9 cellular contexts compared by ENCODE assay signal in the genomic region with DNA sequence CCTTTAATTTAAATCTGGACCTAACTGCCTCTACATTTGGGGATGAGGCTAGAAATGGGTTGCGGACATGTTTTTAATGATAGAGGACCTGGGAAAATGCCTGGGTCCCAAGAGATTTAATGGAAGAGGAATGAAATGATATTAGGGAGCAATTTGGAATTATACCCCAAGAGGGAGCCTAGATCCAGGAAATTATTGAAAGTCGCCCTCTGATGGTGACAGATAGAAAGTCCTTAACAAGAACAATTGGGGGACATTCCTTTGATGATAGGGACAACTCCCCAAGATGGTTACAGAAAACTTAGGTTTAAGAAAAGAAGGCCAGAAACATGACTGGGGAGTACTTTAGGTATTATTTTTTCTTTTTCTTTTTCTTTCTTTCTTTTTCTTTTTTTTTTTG. TPM values are rescaled to one million over a fixed set of nuclear protein-coding genes. Genes with fewer than 3 reads are reported as not detected.
DNase-seq lines count a peak whose midpoint lies in the region; ATAC-seq, FAIRE-seq and TF ChIP-seq lines count a peak whose summit lies in the region.
"Had no signal": no experiment of that assay in that cellular context is flagged by ENCODE, and none has a peak within 500 bp of the region (broad histone marks: within the 10 kb centered on the region; RNA-seq: fewer than 3 reads in every experiment).

No MANE protein-coding gene starts in this region.

- no peak overlapping the region for H2BK12ac ChIP-seq in mesenchymal stem cell (ENCODE audit: low read length in 2 of 2)

- no peak overlapping the region for H4K91ac ChIP-seq in mesenchymal stem cell (ENCODE audit: low read length)

- H3K9me3 ChIP-seq in astrocyte (ENCODE audit: insufficient read depth, low read depth, low read length) (no peaks in the 10 kb centered on the region), mesenchymal stem cell (ENCODE audit: control insufficient read depth, low read length) (no peaks in the 10 kb centered on the region)

- H3K27ac ChIP-seq in astrocyte (ENCODE audit: low read depth, low read length) (no peak overlapping the region), mesenchymal stem cell (ENCODE audit: low read length, poor library complexity, severe bottlenecking) (no peak overlapping the region)

- H2BK15ac ChIP-seq in mesenchymal stem cell (ENCODE audit: low read depth, poor library complexity, severe bottlenecking): no peak overlapping the region

- H3K9ac ChIP-seq in astrocyte (ENCODE audit: low read length): no peak overlapping the region
- H3K9ac ChIP-seq in mesenchymal stem cell (ENCODE audit: low read length): no peak overlapping the region

- no peaks in the 10 kb centered on the region for H3K79me1 ChIP-seq in mesenchymal stem cell (replicated peaks; ENCODE audit: low read length, poor library complexity, severe bottlenecking)

- H3K4me2 ChIP-seq in astrocyte (ENCODE audit: low read length) (no peak overlapping the region), mesenchymal stem cell (ENCODE audit: low read length, poor library complexity, severe bottlenecking) (no peak overlapping the region)

- H2BK5ac ChIP-seq in mesenchymal stem cell (ENCODE audit: low read depth, low read length, poor library complexity, severe bottlenecking): no peak overlapping the region

- peak; percentile 61 for TF ChIP-seq CTCF in astrocyte (IDR thresholded peaks at IDR 0.05; ENCODE audit: insufficient read depth, low read depth, low read length)

- ATAC-seq in HG03045 (IDR thresholded peaks at IDR 0.05; ENCODE audit: unreplicated experiment) (no peak), HG03565 (IDR thresholded peaks at IDR 0.05; ENCODE audit: unreplicated experiment) (no peak)

- H3K4me3 Mint-ChIP-seq in astrocyte (ENCODE audit: unreplicated experiment): no peak overlapping the region
- no peak overlapping the region for H3K4me3 Mint-ChIP-seq in activated naive CD8-positive, alpha-beta T cell treated with anti-CD3 and anti-CD28 coated beads for 36 hours

- H3K4me3 ChIP-seq in astrocyte (ENCODE audit: insufficient read depth, low read depth, low read length) (no peak overlapping the region), mesenchymal stem cell (ENCODE audit: insufficient read depth in 1 of 2, low read depth in 1 of 2, low read length in 2 of 2) (no peak overlapping the region)

- no peak overlapping the region for H3K18ac ChIP-seq in mesenchymal stem cell (ENCODE audit: low read depth in 1 of 2, low read length in 2 of 2)

- H3K9me3 Mint-ChIP-seq in astrocyte (ENCODE audit: unreplicated experiment): peaks cover 2% of the 10 kb centered on the region
- peaks cover 7% of the 10 kb centered on the region for H3K9me3 Mint-ChIP-seq in activated naive CD8-positive, alpha-beta T cell treated with anti-CD3 and anti-CD28 coated beads for 36 hours

- no peak for FAIRE-seq in astrocyte (lab: Jason Lieb, UNC)

- H2BK120ac ChIP-seq in mesenchymal stem cell (ENCODE audit: low read depth, low read length): no peak overlapping the region

- no peaks in the 10 kb centered on the region for H4K20me1 ChIP-seq in astrocyte (ENCODE audit: insufficient read depth, low read length)

- H3K27me3 Mint-ChIP-seq in astrocyte (ENCODE audit: low read depth, unreplicated experiment): peaks cover 5% of the 10 kb centered on the region
- H3K27me3 Mint-ChIP-seq in activated naive CD8-positive, alpha-beta T cell treated with anti-CD3 and anti-CD28 coated beads for 36 hours: no peaks in the 10 kb centered on the region

- no peak overlapping the region for H4K8ac ChIP-seq in mesenchymal stem cell (ENCODE audit: low read length)

- H3K36me3 ChIP-seq in astrocyte (ENCODE audit: insufficient read depth, low read length) (no peaks in the 10 kb centered on the region), mesenchymal stem cell (ENCODE audit: control insufficient read depth in 1 of 2, insufficient read depth in 2 of 2, low read depth in 1 of 2, low read length in 2 of 2) (no peaks in the 10 kb centered on the region)

- no peak overlapping the region for H3K23ac ChIP-seq in mesenchymal stem cell (ENCODE audit: low read length in 2 of 2)

- no peaks in the 10 kb centered on the region for H3K36me3 Mint-ChIP-seq in astrocyte (ENCODE audit: low read depth, unreplicated experiment)
- no peaks in the 10 kb centered on the region for H3K36me3 Mint-ChIP-seq in activated naive CD8-positive, alpha-beta T cell treated with anti-CD3 and anti-CD28 coated beads for 36 hours

- DNase-seq in ELR (ENCODE audit: low read depth) (peak; percentile 66), LoVo (ENCODE audit: low spot score) (peak; percentile 38), astrocyte (ENCODE audit: low read depth) (peak; percentile 26), mesenchymal stem cell (peak; percentile 60), NCI-H1436 (lab: John Stamatoyannopoulos, UW) (no peak)
- DNase-seq in activated naive CD8-positive, alpha-beta T cell treated with anti-CD3 and anti-CD28 coated beads for 36 hours: no peak

- H3K27me3 ChIP-seq in astrocyte (ENCODE audit: insufficient read depth, low read length) (no peaks in the 10 kb centered on the region), mesenchymal stem cell (ENCODE audit: control insufficient read depth in 1 of 2, insufficient read depth in 1 of 2, low read length in 2 of 2) (no peaks in the 10 kb centered on the region)

- WGBS in mesenchymal stem cell: 65% methylated on average over 2 of the region's 2 CpGs

- H2AK5ac ChIP-seq in mesenchymal stem cell (ENCODE audit: low read length, severe bottlenecking): no peak overlapping the region

- H3K4ac ChIP-seq in mesenchymal stem cell (ENCODE audit: low read depth in 1 of 2, low read length in 2 of 2): no peak overlapping the region

- H3K4me1 ChIP-seq in astrocyte (ENCODE audit: insufficient read depth, low read length) (no peaks in the 10 kb centered on the region), mesenchymal stem cell (ENCODE audit: control insufficient read depth, insufficient read depth, low read depth, low read length) (no peaks in the 10 kb centered on the region)

- H3K79me2 ChIP-seq in astrocyte (ENCODE audit: insufficient read depth, low read length): no peaks in the 10 kb centered on the region

- no peaks in the 10 kb centered on the region for H3K4me1 Mint-ChIP-seq in astrocyte (ENCODE audit: low read depth, unreplicated experiment)
- no peaks in the 10 kb centered on the region for H3K4me1 Mint-ChIP-seq in activated naive CD8-positive, alpha-beta T cell treated with anti-CD3 and anti-CD28 coated beads for 36 hours

- no peak overlapping the region for H3K14ac ChIP-seq in mesenchymal stem cell (ENCODE audit: low read length in 2 of 2)

- H2AFZ ChIP-seq in astrocyte (ENCODE audit: low read depth, low read length) (no peak overlapping the region), mesenchymal stem cell (ENCODE audit: low read depth, low read length) (no peak overlapping the region)

- no peak overlapping the region for H3K27ac Mint-ChIP-seq in astrocyte (ENCODE audit: unreplicated experiment)
- no peak overlapping the region for H3K27ac Mint-ChIP-seq in activated naive CD8-positive, alpha-beta T cell treated with anti-CD3 and anti-CD28 coated beads for 36 hours

RNA-seq across cellular contexts. Expression of a gene that starts 9.5 kb away (rescaled TPM):
- not detected in 2 replicates for total RNA-seq in astrocyte
- not detected for polyA plus RNA-seq in mesenchymal stem cell (2013, experiment 1 of 2)
- not detected for polyA plus RNA-seq in mesenchymal stem cell (2013, experiment 2 of 2)
- total RNA-seq in activated naive CD8-positive, alpha-beta T cell treated with anti-CD3 and anti-CD28 coated beads for 36 hours: not detected
- polyA plus RNA-seq: neural cell had no signal

RNA-seq across cellular contexts. Expression of a gene that starts 27.3 kb away (rescaled TPM):
- total RNA-seq in astrocyte: 20.6 and 22.6 TPM in 2 replicates
- 19.9 TPM for polyA plus RNA-seq in mesenchymal stem cell (2013, experiment 1 of 2)
- 19.5 TPM for polyA plus RNA-seq in mesenchymal stem cell (2013, experiment 2 of 2)
- total RNA-seq in activated naive CD8-positive, alpha-beta T cell treated with anti-CD3 and anti-CD28 coated beads for 36 hours: 10 to 100 TPM; 23.0 TPM

RNA-seq across cellular contexts. Expression of a gene that starts 38.2 kb away (rescaled TPM):
- 0.07 TPM in 1 of 2 replicates, not detected in the other for total RNA-seq in astrocyte
- polyA plus RNA-seq in mesenchymal stem cell (2013, experiment 1 of 2): 0.12 TPM
- polyA plus RNA-seq in mesenchymal stem cell (2013, experiment 2 of 2): 0.04 TPM
- not detected for total RNA-seq in activated naive CD8-positive, alpha-beta T cell treated with anti-CD3 and anti-CD28 coated beads for 36 hours
- polyA plus RNA-seq: neural cell had no signal

Comparison
In these comparisons a context has a peak if more than half of its experiments do, and no peak if none do; other contexts are left out.
1. DNase-seq: peak in ELR (single experiment), LoVo (single experiment), astrocyte (single experiment) and mesenchymal stem cell (single experiment); none in NCI-H1436 (single experiment) and activated naive CD8-positive, alpha-beta T cell treated with anti-CD3 and anti-CD28 coated beads for 36 hours (single experiment).